ENCODE assay signal across 1 cellular context in the genomic region with DNA sequence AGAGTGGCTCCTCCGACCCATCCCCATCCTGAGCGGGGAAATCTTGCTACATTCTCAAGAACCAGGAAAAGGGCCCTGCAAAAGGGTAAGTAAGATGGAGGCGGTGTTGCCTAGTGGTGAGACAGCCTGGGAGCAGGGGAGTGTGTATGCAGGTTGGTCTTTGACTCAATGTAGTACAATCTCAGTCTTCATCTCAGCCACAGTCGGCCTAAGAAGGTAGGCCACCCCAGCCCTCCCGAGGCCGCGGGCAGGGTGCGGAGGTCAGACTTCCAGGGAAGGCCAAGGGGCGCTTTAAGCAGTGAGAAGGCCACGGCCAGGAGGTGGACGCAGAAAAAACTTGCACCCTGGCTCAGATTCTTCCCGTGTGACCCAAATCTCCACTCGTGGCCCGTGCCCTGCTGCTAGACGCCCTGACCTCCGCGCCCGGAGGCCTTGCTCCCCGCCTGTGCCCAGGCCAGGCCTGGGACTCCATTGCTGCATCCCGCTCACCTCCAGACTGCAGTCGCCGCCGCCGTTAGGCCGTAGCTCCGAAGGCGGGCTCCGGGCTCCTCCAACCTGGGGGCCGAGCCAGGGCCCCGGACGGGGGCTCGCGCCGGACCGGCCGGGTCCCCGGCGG.
TF ChIP-seq lines count a peak whose summit lies in the region.

No MANE protein-coding gene starts in this region.

TF ChIP-seq in HepG2, 621 proteins besides CTCF, POLR2A, EP300 and RAD21 (continued from another document):
- TF ChIP-seq, protein P1, sequence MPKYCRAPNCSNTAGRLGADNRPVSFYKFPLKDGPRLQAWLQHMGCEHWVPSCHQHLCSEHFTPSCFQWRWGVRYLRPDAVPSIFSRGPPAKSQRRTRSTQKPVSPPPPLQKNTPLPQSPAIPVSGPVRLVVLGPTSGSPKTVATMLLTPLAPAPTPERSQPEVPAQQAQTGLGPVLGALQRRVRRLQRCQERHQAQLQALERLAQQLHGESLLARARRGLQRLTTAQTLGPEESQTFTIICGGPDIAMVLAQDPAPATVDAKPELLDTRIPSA (CRISPR knock-in tag; IDR thresholded peaks at IDR 0.05; ENCODE audit: borderline replicate concordance) = no peak
- no peak for TF ChIP-seq JUND (CRISPR knock-in tag; IDR thresholded peaks at IDR 0.05)
- no peak for TF ChIP-seq TOE1 (CRISPR knock-in tag; IDR thresholded peaks at IDR 0.05)
- TF ChIP-seq PRPF4 (IDR thresholded peaks at IDR 0.05; ENCODE audit: low read depth, low read length, poor library complexity, severe bottlenecking) = no peak
- TF ChIP-seq ZNF160 (CRISPR knock-in tag; IDR thresholded peaks at IDR 0.05) = no peak
- peak; percentile 79; the same call in 1 of the 2 replicates for TF ChIP-seq PHF8 (CRISPR knock-in tag; IDR thresholded peaks at IDR 0.05)
- TF ChIP-seq ZFP82 (CRISPR knock-in tag; IDR thresholded peaks at IDR 0.05; ENCODE audit: borderline replicate concordance) = no peak
- TF ChIP-seq MTA3 (CRISPR knock-in tag; IDR thresholded peaks at IDR 0.05) = no peak
- TF ChIP-seq, protein P2, sequence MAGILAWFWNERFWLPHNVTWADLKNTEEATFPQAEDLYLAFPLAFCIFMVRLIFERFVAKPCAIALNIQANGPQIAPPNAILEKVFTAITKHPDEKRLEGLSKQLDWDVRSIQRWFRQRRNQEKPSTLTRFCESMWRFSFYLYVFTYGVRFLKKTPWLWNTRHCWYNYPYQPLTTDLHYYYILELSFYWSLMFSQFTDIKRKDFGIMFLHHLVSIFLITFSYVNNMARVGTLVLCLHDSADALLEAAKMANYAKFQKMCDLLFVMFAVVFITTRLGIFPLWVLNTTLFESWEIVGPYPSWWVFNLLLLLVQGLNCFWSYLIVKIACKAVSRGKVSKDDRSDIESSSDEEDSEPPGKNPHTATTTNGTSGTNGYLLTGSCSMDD (CRISPR knock-in tag; IDR thresholded peaks at IDR 0.05) = no peak
- no peak for TF ChIP-seq FOXP1 (IDR thresholded peaks at IDR 0.05)
- TF ChIP-seq FOXP1 (CRISPR knock-in tag; IDR thresholded peaks at IDR 0.05) = no peak
- 0 out of 2 replicates have a peak, but pooled peaks have one; percentile 14 for TF ChIP-seq CAMTA2 (CRISPR knock-in tag; IDR thresholded peaks at IDR 0.05; ENCODE audit: borderline replicate concordance)
- TF ChIP-seq, protein P3, sequence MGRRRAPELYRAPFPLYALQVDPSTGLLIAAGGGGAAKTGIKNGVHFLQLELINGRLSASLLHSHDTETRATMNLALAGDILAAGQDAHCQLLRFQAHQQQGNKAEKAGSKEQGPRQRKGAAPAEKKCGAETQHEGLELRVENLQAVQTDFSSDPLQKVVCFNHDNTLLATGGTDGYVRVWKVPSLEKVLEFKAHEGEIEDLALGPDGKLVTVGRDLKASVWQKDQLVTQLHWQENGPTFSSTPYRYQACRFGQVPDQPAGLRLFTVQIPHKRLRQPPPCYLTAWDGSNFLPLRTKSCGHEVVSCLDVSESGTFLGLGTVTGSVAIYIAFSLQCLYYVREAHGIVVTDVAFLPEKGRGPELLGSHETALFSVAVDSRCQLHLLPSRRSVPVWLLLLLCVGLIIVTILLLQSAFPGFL (CRISPR knock-in tag; IDR thresholded peaks at IDR 0.05) = no peak
- no peak for TF ChIP-seq HMG20A (CRISPR knock-in tag; IDR thresholded peaks at IDR 0.05; ENCODE audit: borderline replicate concordance)
- no peak for TF ChIP-seq SIN3B (IDR thresholded peaks at IDR 0.05; ENCODE audit: low read length)
- TF ChIP-seq NFATC3 (CRISPR knock-in tag; IDR thresholded peaks at IDR 0.05) = no peak
- no peak for TF ChIP-seq ZNF33B (CRISPR knock-in tag; IDR thresholded peaks at IDR 0.05)
- TF ChIP-seq, protein P4, sequence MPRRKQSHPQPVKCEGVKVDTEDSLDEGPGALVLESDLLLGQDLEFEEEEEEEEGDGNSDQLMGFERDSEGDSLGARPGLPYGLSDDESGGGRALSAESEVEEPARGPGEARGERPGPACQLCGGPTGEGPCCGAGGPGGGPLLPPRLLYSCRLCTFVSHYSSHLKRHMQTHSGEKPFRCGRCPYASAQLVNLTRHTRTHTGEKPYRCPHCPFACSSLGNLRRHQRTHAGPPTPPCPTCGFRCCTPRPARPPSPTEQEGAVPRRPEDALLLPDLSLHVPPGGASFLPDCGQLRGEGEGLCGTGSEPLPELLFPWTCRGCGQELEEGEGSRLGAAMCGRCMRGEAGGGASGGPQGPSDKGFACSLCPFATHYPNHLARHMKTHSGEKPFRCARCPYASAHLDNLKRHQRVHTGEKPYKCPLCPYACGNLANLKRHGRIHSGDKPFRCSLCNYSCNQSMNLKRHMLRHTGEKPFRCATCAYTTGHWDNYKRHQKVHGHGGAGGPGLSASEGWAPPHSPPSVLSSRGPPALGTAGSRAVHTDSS (CRISPR knock-in tag; conservative IDR thresholded peaks at IDR 0.05) = no peak
- TF ChIP-seq SRY (CRISPR knock-in tag; IDR thresholded peaks at IDR 0.05) = no peak
- no peak for TF ChIP-seq ZNF530 (CRISPR knock-in tag; IDR thresholded peaks at IDR 0.05; ENCODE audit: low read depth)
- no peak for TF ChIP-seq ZNF83 (CRISPR knock-in tag; IDR thresholded peaks at IDR 0.05; ENCODE audit: borderline replicate concordance)
- TF ChIP-seq, protein P5, sequence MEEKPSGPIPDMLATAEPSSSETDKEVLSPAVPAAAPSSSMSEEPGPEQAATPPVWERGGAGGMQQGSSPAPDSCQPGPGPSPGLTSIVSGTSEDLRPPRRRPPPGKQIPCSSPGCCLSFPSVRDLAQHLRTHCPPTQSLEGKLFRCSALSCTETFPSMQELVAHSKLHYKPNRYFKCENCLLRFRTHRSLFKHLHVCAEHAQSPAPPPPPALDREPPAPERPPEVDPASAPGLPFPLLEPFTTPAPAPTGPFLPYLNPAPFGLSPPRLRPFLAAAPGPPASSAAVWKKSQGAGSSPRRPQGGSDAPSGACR (CRISPR knock-in tag; IDR thresholded peaks at IDR 0.05) = no peak
- TF ChIP-seq ZNF510 (CRISPR knock-in tag; IDR thresholded peaks at IDR 0.05; ENCODE audit: low read depth) = no peak
- no peak for TF ChIP-seq ZMYM3 (CRISPR knock-in tag; IDR thresholded peaks at IDR 0.05)
- TF ChIP-seq BORCS8-MEF2B (CRISPR knock-in tag; IDR thresholded peaks at IDR 0.05) = peak; percentile 11; the same call in 1 of the 2 replicates
- TF ChIP-seq NFIC (IDR thresholded peaks at IDR 0.05; ENCODE audit: low read length) = no peak
